ENCODE assay signal across 3 cellular contexts in the genomic region with DNA sequence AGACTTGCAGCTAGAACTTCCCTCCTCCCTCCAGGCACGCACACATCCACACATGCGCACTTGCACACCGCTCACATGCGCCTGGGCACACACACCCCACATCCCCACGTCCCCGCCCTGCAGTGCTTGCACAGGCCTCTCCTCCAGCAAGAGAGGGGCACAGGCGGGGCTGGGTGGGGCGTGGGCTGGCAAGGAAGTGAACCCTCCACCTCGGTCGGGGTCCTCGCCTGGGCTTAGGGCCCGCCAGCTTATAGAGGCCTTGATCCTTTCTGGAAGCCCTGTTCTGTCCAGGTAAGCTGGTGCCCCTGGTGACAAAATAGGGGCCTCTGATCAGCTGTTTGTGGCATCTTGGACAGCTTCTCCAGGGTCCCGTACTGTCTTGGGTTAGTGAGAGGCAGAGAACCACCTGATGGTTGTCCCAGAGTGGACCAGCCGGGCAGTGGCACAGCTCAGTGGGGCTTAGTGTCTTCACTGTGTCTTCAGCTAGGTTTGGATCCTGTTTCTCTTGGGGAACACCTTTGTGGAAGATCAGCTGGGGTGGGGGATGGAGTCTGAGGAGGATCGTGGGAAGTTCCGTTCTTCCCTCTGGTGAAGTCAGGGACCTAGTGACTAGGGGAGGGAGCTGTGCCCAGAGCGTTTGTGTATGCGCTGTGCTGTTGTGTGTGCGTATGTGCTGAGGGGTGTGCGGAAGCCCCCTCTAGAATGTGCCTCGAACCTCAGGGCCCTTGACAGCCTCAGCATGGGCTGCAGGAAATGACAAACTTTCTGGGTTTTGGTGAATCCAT.
TF ChIP-seq lines count a peak whose summit lies in the region.

No MANE protein-coding gene starts in this region.

TF ChIP-seq in WTC11, 78 proteins besides CTCF, POLR2A, EP300 and RAD21:
- TF ChIP-seq, protein P1, sequence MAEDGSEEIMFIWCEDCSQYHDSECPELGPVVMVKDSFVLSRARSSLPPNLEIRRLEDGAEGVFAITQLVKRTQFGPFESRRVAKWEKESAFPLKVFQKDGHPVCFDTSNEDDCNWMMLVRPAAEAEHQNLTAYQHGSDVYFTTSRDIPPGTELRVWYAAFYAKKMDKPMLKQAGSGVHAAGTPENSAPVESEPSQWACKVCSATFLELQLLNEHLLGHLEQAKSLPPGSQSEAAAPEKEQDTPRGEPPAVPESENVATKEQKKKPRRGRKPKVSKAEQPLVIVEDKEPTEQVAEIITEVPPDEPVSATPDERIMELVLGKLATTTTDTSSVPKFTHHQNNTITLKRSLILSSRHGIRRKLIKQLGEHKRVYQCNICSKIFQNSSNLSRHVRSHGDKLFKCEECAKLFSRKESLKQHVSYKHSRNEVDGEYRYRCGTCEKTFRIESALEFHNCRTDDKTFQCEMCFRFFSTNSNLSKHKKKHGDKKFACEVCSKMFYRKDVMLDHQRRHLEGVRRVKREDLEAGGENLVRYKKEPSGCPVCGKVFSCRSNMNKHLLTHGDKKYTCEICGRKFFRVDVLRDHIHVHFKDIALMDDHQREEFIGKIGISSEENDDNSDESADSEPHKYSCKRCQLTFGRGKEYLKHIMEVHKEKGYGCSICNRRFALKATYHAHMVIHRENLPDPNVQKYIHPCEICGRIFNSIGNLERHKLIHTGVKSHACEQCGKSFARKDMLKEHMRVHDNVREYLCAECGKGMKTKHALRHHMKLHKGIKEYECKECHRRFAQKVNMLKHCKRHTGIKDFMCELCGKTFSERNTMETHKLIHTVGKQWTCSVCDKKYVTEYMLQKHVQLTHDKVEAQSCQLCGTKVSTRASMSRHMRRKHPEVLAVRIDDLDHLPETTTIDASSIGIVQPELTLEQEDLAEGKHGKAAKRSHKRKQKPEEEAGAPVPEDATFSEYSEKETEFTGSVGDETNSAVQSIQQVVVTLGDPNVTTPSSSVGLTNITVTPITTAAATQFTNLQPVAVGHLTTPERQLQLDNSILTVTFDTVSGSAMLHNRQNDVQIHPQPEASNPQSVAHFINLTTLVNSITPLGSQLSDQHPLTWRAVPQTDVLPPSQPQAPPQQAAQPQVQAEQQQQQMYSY (CRISPR knock-in tag; IDR thresholded peaks at IDR 0.05) = peak; percentile 56; the same call in 1 of the 2 replicates
- no peak for TF ChIP-seq NR1H2 (CRISPR knock-in tag; IDR thresholded peaks at IDR 0.05)

TF ChIP-seq in HepG2, 621 proteins besides CTCF, POLR2A, EP300 and RAD21:
- TF ChIP-seq, protein P2, sequence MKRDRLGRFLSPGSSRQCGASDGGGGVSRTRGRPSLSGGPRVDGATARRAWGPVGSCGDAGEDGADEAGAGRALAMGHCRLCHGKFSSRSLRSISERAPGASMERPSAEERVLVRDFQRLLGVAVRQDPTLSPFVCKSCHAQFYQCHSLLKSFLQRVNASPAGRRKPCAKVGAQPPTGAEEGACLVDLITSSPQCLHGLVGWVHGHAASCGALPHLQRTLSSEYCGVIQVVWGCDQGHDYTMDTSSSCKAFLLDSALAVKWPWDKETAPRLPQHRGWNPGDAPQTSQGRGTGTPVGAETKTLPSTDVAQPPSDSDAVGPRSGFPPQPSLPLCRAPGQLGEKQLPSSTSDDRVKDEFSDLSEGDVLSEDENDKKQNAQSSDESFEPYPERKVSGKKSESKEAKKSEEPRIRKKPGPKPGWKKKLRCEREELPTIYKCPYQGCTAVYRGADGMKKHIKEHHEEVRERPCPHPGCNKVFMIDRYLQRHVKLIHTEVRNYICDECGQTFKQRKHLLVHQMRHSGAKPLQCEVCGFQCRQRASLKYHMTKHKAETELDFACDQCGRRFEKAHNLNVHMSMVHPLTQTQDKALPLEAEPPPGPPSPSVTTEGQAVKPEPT (CRISPR knock-in tag; IDR thresholded peaks at IDR 0.05; ENCODE audit: low read depth) = no peak
- TF ChIP-seq, protein P3, sequence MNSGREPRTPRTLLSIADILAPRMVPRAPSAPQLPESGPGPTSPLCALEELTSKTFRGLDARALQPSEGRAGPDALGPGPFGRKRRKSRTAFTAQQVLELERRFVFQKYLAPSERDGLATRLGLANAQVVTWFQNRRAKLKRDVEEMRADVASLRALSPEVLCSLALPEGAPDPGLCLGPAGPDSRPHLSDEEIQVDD (CRISPR knock-in tag; IDR thresholded peaks at IDR 0.05; ENCODE audit: borderline replicate concordance) = no peak
- 0 out of 2 replicates have a peak, but pooled peaks have one; percentile 33 for TF ChIP-seq TBX2 (CRISPR knock-in tag; IDR thresholded peaks at IDR 0.05; ENCODE audit: borderline replicate concordance)

TF ChIP-seq in SK-N-SH treated with all-trans-retinoic acid at 6 μM for 48 hours, 23 proteins besides CTCF, POLR2A, EP300 and RAD21 (continued from another document):
- TF ChIP-seq ISL1 (CRISPR knock-in tag; IDR thresholded peaks at IDR 0.05) (no peak), ZC3H10 (CRISPR knock-in tag; IDR thresholded peaks at IDR 0.05) (no peak), ZNF70 (CRISPR knock-in tag; IDR thresholded peaks at IDR 0.05) (no peak), ZNF8 (CRISPR knock-in tag; IDR thresholded peaks at IDR 0.05) (no peak), RARB (CRISPR knock-in tag; IDR thresholded peaks at IDR 0.05) (no peak), ZNF565 (CRISPR knock-in tag; conservative IDR thresholded peaks at IDR 0.05; ENCODE audit: low read depth) (no peak), ESRRG (CRISPR knock-in tag; IDR thresholded peaks at IDR 0.05) (no peak), ZFP3 (CRISPR knock-in tag; IDR thresholded peaks at IDR 0.05) (no peak), OSR1 (CRISPR knock-in tag; IDR thresholded peaks at IDR 0.05) (no peak), TCF4 (CRISPR knock-in tag; IDR thresholded peaks at IDR 0.05; ENCODE audit: borderline replicate concordance) (no peak)
- TF ChIP-seq, protein P4, sequence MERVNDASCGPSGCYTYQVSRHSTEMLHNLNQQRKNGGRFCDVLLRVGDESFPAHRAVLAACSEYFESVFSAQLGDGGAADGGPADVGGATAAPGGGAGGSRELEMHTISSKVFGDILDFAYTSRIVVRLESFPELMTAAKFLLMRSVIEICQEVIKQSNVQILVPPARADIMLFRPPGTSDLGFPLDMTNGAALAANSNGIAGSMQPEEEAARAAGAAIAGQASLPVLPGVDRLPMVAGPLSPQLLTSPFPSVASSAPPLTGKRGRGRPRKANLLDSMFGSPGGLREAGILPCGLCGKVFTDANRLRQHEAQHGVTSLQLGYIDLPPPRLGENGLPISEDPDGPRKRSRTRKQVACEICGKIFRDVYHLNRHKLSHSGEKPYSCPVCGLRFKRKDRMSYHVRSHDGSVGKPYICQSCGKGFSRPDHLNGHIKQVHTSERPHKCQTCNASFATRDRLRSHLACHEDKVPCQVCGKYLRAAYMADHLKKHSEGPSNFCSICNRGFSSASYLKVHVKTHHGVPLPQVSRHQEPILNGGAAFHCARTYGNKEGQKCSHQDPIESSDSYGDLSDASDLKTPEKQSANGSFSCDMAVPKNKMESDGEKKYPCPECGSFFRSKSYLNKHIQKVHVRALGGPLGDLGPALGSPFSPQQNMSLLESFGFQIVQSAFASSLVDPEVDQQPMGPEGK (CRISPR knock-in tag; IDR thresholded peaks at IDR 0.05; ENCODE audit: borderline replicate concordance) = no peak
- TF ChIP-seq, protein P5, sequence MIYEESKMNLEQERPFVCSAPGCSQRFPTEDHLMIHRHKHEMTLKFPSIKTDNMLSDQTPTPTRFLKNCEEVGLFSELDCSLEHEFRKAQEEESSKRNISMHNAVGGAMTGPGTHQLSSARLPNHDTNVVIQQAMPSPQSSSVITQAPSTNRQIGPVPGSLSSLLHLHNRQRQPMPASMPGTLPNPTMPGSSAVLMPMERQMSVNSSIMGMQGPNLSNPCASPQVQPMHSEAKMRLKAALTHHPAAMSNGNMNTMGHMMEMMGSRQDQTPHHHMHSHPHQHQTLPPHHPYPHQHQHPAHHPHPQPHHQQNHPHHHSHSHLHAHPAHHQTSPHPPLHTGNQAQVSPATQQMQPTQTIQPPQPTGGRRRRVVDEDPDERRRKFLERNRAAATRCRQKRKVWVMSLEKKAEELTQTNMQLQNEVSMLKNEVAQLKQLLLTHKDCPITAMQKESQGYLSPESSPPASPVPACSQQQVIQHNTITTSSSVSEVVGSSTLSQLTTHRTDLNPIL (CRISPR knock-in tag; IDR thresholded peaks at IDR 0.05; ENCODE audit: low read depth) = no peak
- TF ChIP-seq, protein P6, sequence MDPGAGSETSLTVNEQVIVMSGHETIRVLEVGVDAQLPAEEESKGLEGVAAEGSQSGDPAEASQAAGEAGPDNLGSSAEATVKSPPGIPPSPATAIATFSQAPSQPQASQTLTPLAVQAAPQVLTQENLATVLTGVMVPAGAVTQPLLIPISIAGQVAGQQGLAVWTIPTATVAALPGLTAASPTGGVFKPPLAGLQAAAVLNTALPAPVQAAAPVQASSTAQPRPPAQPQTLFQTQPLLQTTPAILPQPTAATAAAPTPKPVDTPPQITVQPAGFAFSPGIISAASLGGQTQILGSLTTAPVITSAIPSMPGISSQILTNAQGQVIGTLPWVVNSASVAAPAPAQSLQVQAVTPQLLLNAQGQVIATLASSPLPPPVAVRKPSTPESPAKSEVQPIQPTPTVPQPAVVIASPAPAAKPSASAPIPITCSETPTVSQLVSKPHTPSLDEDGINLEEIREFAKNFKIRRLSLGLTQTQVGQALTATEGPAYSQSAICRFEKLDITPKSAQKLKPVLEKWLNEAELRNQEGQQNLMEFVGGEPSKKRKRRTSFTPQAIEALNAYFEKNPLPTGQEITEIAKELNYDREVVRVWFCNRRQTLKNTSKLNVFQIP (CRISPR knock-in tag; IDR thresholded peaks at IDR 0.05; ENCODE audit: borderline replicate concordance, low read depth) = no peak
